15 cellular contexts compared by ENCODE assay signal in the genomic region with DNA sequence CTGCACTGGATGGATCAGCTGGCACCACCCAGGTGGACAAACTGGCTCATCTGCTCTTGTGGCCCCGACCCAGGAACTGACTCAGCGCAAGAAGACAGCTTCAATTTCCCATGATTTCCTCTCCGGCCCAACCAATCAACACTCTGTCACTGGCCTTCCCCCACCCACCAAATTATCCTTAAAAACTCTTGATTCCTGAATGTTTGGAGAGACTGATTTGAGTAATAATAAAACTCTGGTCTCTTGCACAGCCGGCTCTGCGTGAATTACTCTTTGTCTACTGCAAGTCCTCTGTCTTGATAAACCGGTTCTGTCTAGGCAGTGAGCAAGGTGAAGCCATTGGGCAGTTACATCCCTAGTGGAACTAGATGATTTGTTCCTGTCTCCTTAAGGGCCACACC. TPM values are rescaled to one million over a fixed set of nuclear protein-coding genes. Genes with fewer than 3 reads are reported as not detected.
DNase-seq lines count a peak whose midpoint lies in the region; ATAC-seq and TF ChIP-seq lines count a peak whose summit lies in the region.
"Had no signal": no experiment of that assay in that cellular context is flagged by ENCODE, and none has a peak within 500 bp of the region (broad histone marks: within the 10 kb centered on the region; RNA-seq: fewer than 3 reads in every experiment).

No MANE protein-coding gene starts in this region.

- DNase-seq in CD8-positive, alpha-beta T cell: no peak
- peak; percentile 27 for DNase-seq in GM23338 (ENCODE audit: low spot score)
- DNase-seq in mucosa of descending colon: peak in 2 of 3 donors; percentile 66 to 84
- DNase-seq in GM23248: no peak
- no peak for DNase-seq in posterior vena cava (ENCODE audit: low spot score)
- DNase-seq in DMS 273 (lab: John Stamatoyannopoulos, UW; ENCODE audit: unreplicated experiment): no peak
- DNase-seq in cardiac septum (ENCODE audit: low spot score): no peak
- DNase-seq: activated gamma-delta T cell; NCI-H1105 treated with DMSO at 0.1 percent for 48 hours; stimulated activated CD4-positive, alpha-beta T cell treated with anti-CD3 and anti-CD28 coated beads, Interleukin-2, amount 100 ng/mL, for 24 hours; stimulated activated CD8-positive, alpha-beta memory T cell treated with anti-CD3 and anti-CD28 coated beads, Interleukin-4, amount 100 ng/mL, for 48 hours; T-helper 17 cell had no signal

- H3K9ac ChIP-seq in GM23248: no peak overlapping the region
- H3K9ac ChIP-seq: BLaER1 treated with 17β-estradiol and CSF1 and Interleukin-3, amounts not matched to agents 10 nM and 100 nM had no signal

- no peaks in the 10 kb centered on the region for H3K9me2 ChIP-seq in GM23338 (ENCODE audit: insufficient read depth)
- no peaks in the 10 kb centered on the region for H3K9me2 ChIP-seq in GM23248 (ENCODE audit: insufficient read depth)

- WGBS in GM23248 (ENCODE audit: low coverage in 1 of 2, low lambda C conversion rate in 2 of 2, missing lambda C conversion rate in 2 of 2), 2 experiments: 74 to 75% methylated on average over 6 of the region's 6 CpGs

- POLR2A ChIA-PET in CD8-positive, alpha-beta T cell (lab: Charles Lee): no interaction called here

- no peaks in the 10 kb centered on the region for H3K79me2 ChIP-seq in GM23338 (replicated peaks; ENCODE audit: insufficient read depth)
- H3K79me2 ChIP-seq in GM23248 (ENCODE audit: insufficient read depth): no peaks in the 10 kb centered on the region

- intact Hi-C loops in CD8-positive, alpha-beta T cell (cut with DNase I, micrococcal nuclease): no loop called here
- intact Hi-C loops in mucosa of descending colon (cut with DNase I, micrococcal nuclease): no loop called here
- intact Hi-C loops in posterior vena cava (cut with DNase I): no loop called here
- intact Hi-C loops in cardiac septum (cut with DNase I): no loop called here

- H3K4me3 ChIP-seq in CD8-positive, alpha-beta T cell (ENCODE audit: low read depth, low read length): no peak overlapping the region
- H3K4me3 ChIP-seq in GM23338 (no peak overlapping the region), mucosa of descending colon (no peak overlapping the region), GM23248 (no peak overlapping the region)
- H3K4me3 ChIP-seq: BLaER1 treated with 17β-estradiol and CSF1 and Interleukin-3, amounts not matched to agents 10 nM and 100 nM had no signal

- H3K36me3 ChIP-seq in CD8-positive, alpha-beta T cell (ENCODE audit: insufficient read depth, low read length): peaks cover 11% of the 10 kb centered on the region
- H3K36me3 ChIP-seq in GM23338 (ENCODE audit: insufficient read depth) (no peaks in the 10 kb centered on the region), mucosa of descending colon (ENCODE audit: low read depth) (no peaks in the 10 kb centered on the region), GM23248 (ENCODE audit: low read depth) (no peaks in the 10 kb centered on the region)

- no peaks in the 10 kb centered on the region for H3K4me1 ChIP-seq in CD8-positive, alpha-beta T cell (ENCODE audit: insufficient read depth, low read length)
- peaks cover 29% of the 10 kb centered on the region for H3K4me1 ChIP-seq in GM23338 (ENCODE audit: insufficient read depth)
- peaks cover 4% of the 10 kb centered on the region for H3K4me1 ChIP-seq in mucosa of descending colon (ENCODE audit: low read depth)
- no peaks in the 10 kb centered on the region for H3K4me1 ChIP-seq in GM23248 (ENCODE audit: insufficient read depth)

- H2AFZ ChIP-seq in GM23338 (no peak overlapping the region), GM23248 (no peak overlapping the region)

- peaks cover 27% of the 10 kb centered on the region for H3F3A ChIP-seq in GM23338 (replicated peaks; ENCODE audit: low read depth)
- H3F3A ChIP-seq in GM23248 (ENCODE audit: insufficient read depth): no peaks in the 10 kb centered on the region

- no peak overlapping the region for H3K27ac ChIP-seq in CD8-positive, alpha-beta T cell (ENCODE audit: low read depth, low read length)
- H3K27ac ChIP-seq in GM23338 (ENCODE audit: low read depth) (no peak overlapping the region), GM23248 (no peak overlapping the region)
- H3K27ac ChIP-seq: BLaER1 treated with 17β-estradiol and CSF1 and Interleukin-3, amounts not matched to agents 10 nM and 100 nM had no signal

- H3K27me3 ChIP-seq in CD8-positive, alpha-beta T cell (ENCODE audit: insufficient read depth, low read length): no peaks in the 10 kb centered on the region
- H3K27me3 ChIP-seq in GM23338 (ENCODE audit: insufficient read depth): no peaks in the 10 kb centered on the region
- no peaks in the 10 kb centered on the region for H3K27me3 ChIP-seq in GM23248 (replicated peaks; ENCODE audit: insufficient read depth)
- H3K27me3 ChIP-seq: BLaER1 treated with 17β-estradiol and CSF1 and Interleukin-3, amounts not matched to agents 10 nM and 100 nM had no signal

- peak overlapping the region; percentile 66 for H3K4me2 ChIP-seq in GM23338
- H3K4me2 ChIP-seq in GM23248 (ENCODE audit: unreplicated experiment): no peak overlapping the region

- no peaks in the 10 kb centered on the region for H3K4me1 Mint-ChIP-seq in CD8-positive, alpha-beta T cell (ENCODE audit: low read depth)
- peaks cover 50% of the 10 kb centered on the region for H3K4me1 Mint-ChIP-seq in GM23338
- no peaks in the 10 kb centered on the region for H3K4me1 Mint-ChIP-seq in activated T-helper 17 cell treated with anti-CD3 and anti-CD28 coated beads, Interleukin-2, amount 50 U/mL, for 72 hours

- no peak for ATAC-seq in CD8-positive, alpha-beta T cell
- no peak for ATAC-seq in GM23338
- no peak for ATAC-seq in activated T-helper 17 cell treated with anti-CD3 and anti-CD28 coated beads, Interleukin-2, amount 50 U/mL, for 72 hours (replicated peaks)
- peak; percentile 97 for ATAC-seq in mucosa of descending colon
- ATAC-seq: T-helper 17 cell had no signal

- peak overlapping the region; percentile 45 for H3K27ac Mint-ChIP-seq in CD8-positive, alpha-beta T cell
- H3K27ac Mint-ChIP-seq in GM23338: peak overlapping the region; percentile 41; the same call in 1 of the 2 replicates
- peak overlapping the region; percentile 41 for H3K27ac Mint-ChIP-seq in activated T-helper 17 cell treated with anti-CD3 and anti-CD28 coated beads, Interleukin-2, amount 50 U/mL, for 72 hours
- H3K27ac Mint-ChIP-seq: T-helper 17 cell had no signal

- H3K9me3 Mint-ChIP-seq in CD8-positive, alpha-beta T cell: no peaks in the 10 kb centered on the region
- no peaks in the 10 kb centered on the region for H3K9me3 Mint-ChIP-seq in GM23338
- H3K9me3 Mint-ChIP-seq in activated T-helper 17 cell treated with anti-CD3 and anti-CD28 coated beads, Interleukin-2, amount 50 U/mL, for 72 hours: no peaks in the 10 kb centered on the region

- H3K4me3 Mint-ChIP-seq in CD8-positive, alpha-beta T cell: no peak overlapping the region
- H3K4me3 Mint-ChIP-seq in GM23338: no peak overlapping the region
- no peak overlapping the region for H3K4me3 Mint-ChIP-seq in activated T-helper 17 cell treated with anti-CD3 and anti-CD28 coated beads, Interleukin-2, amount 50 U/mL, for 72 hours
- H3K4me3 Mint-ChIP-seq: T-helper 17 cell had no signal

- no peak for TF ChIP-seq CTCF in CD8-positive, alpha-beta T cell (IDR thresholded peaks at IDR 0.05)
- TF ChIP-seq CTCF in GM23338 (conservative IDR thresholded peaks at IDR 0.05; ENCODE audit: low read depth in 2 of 2) (no peak), mucosa of descending colon (IDR thresholded peaks at IDR 0.05) (no peak)

- H3K36me3 Mint-ChIP-seq in CD8-positive, alpha-beta T cell: peaks cover 70% of the 10 kb centered on the region
- peaks cover 31% of the 10 kb centered on the region; the same call in 2 of the 3 replicates for H3K36me3 Mint-ChIP-seq in GM23338 (ENCODE audit: low read depth)
- H3K36me3 Mint-ChIP-seq in activated T-helper 17 cell treated with anti-CD3 and anti-CD28 coated beads, Interleukin-2, amount 50 U/mL, for 72 hours (ENCODE audit: low read depth): peaks cover 67% of the 10 kb centered on the region

- H4K20me1 ChIP-seq in GM23338 (replicated peaks; ENCODE audit: insufficient read depth) (no peaks in the 10 kb centered on the region), GM23248 (ENCODE audit: insufficient read depth) (no peaks in the 10 kb centered on the region)

- CTCF ChIA-PET in CD8-positive, alpha-beta T cell (lab: Charles Lee): no interaction called here

- H3K27me3 Mint-ChIP-seq in CD8-positive, alpha-beta T cell (ENCODE audit: low read depth): no peaks in the 10 kb centered on the region
- peaks cover 12% of the 10 kb centered on the region for H3K27me3 Mint-ChIP-seq in GM23338 (ENCODE audit: insufficient read depth, low read depth, poor library complexity)
- H3K27me3 Mint-ChIP-seq in activated T-helper 17 cell treated with anti-CD3 and anti-CD28 coated beads, Interleukin-2, amount 50 U/mL, for 72 hours: no peaks in the 10 kb centered on the region
- H3K27me3 Mint-ChIP-seq: T-helper 17 cell had no signal

- in situ Hi-C loops in GM23248 (cut with MboI): no loop called here

- H3K9me3 ChIP-seq in CD8-positive, alpha-beta T cell (ENCODE audit: low read length): no peaks in the 10 kb centered on the region
- H3K9me3 ChIP-seq in mucosa of descending colon: no peaks in the 10 kb centered on the region
- no peaks in the 10 kb centered on the region for H3K9me3 ChIP-seq in GM23248 (ENCODE audit: low read depth)
- H3K9me3 ChIP-seq: BLaER1 treated with 17β-estradiol and CSF1 and Interleukin-3, amounts not matched to agents 10 nM and 100 nM had no signal

TF ChIP-seq in GM23338, 12 proteins besides CTCF, POLR2A, EP300 and RAD21 (continues in another document):
- no peak for TF ChIP-seq ZNF114 (CRISPR knock-in tag; IDR thresholded peaks at IDR 0.05)
- TF ChIP-seq CREB1 (CRISPR knock-in tag; IDR thresholded peaks at IDR 0.05; ENCODE audit: low read depth): no peak
- no peak for TF ChIP-seq STAT1 (IDR thresholded peaks at IDR 0.05; ENCODE audit: unreplicated experiment)
- TF ChIP-seq, protein P1, sequence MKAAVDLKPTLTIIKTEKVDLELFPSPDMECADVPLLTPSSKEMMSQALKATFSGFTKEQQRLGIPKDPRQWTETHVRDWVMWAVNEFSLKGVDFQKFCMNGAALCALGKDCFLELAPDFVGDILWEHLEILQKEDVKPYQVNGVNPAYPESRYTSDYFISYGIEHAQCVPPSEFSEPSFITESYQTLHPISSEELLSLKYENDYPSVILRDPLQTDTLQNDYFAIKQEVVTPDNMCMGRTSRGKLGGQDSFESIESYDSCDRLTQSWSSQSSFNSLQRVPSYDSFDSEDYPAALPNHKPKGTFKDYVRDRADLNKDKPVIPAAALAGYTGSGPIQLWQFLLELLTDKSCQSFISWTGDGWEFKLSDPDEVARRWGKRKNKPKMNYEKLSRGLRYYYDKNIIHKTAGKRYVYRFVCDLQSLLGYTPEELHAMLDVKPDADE (IDR thresholded peaks at IDR 0.05): no peak

RNA-seq across cellular contexts. Expression of a gene that starts 16.1 kb away (rescaled TPM):
- total RNA-seq in CD8-positive, alpha-beta T cell: 10 to 100 TPM; 13.6 to 14.0 TPM
- 11.2 and 18.1 TPM in 2 replicates for total RNA-seq in GM23338 (2014; rRNA removed; shearing (Covaris generic))
- polyA plus RNA-seq in GM23338 (2016; fragmentation: Nextera tagmentation; extraction: Ambion mirVana) (17.1 and 19.3 TPM in 2 replicates), GM23248 (2016; fragmentation: Nextera tagmentation; extraction: Ambion mirVana) (1.2 and 2.7 TPM in 2 replicates)
- 10 to 100 TPM; 82.3 to 89.2 TPM for total RNA-seq in activated T-helper 17 cell treated with anti-CD3 and anti-CD28 coated beads, Interleukin-2, amount 50 U/mL, for 72 hours
- total RNA-seq in mucosa of descending colon (100 to 1,000 TPM in 2 of 3 donors, 10 to 100 TPM in 1; 79.3 to 246 (median 160) TPM), posterior vena cava (1 to 10 TPM; 3.1 to 3.4 TPM), cardiac septum (61.4 TPM)
- 0.38 and 3.4 TPM in 2 replicates for total RNA-seq in GM23248 (2014; rRNA removed; shearing (Covaris generic))
- total RNA-seq: G401 had no signal

Comparison
In these comparisons a context has a peak if more than half of its experiments do, and no peak if none do; other contexts are left out.
1. DNase-seq: peak in GM23338 (single experiment) and mucosa of descending colon (2 of 3); none in CD8-positive, alpha-beta T cell (0 of 7), GM23248 (single experiment), posterior vena cava (single experiment), DMS 273 (single experiment) and cardiac septum (single experiment).
2. Peak in every context shown above with its lines, with median percentiles within 50 percentile points of each other: H3K27ac Mint-ChIP-seq.